ENCODE assay signal across 9 cellular contexts in genomic region chr11:65132238-65132987, GRCh38. TPM values are rescaled to one million over a fixed set of nuclear protein-coding genes. Genes with fewer than 3 reads are reported as not detected.
DNase-seq lines count a peak whose midpoint lies in the region; ATAC-seq and TF ChIP-seq lines count a peak whose summit lies in the region.
"Had no signal": no experiment of that assay in that cellular context is flagged by ENCODE, and none has a peak within 500 bp of the region (broad histone marks: within the 10 kb centered on the region; RNA-seq: fewer than 3 reads in every experiment).

No MANE protein-coding gene starts in this region.

- POLR2A ChIA-PET in WTC11 (lab: Charles Lee): interaction anchor here (1.8 kb wide), 1 partner anchor 11 kb away, joined by 7 read pairs; the partner anchor contains the start of genes FAU and MRPL49

- TF ChIP-seq CTCF in CD14-positive monocyte (IDR thresholded peaks at IDR 0.05) (no peak), WTC11 (IDR thresholded peaks at IDR 0.05) (no peak)

- H3K4me1 Mint-ChIP-seq in CD14-positive monocyte (peaks cover 29% of the 10 kb centered on the region), WTC11 (peaks cover 18% of the 10 kb centered on the region)

- H3K9me3 ChIP-seq in mucosa of stomach (ENCODE audit: control insufficient read depth, low read length): no peaks in the 10 kb centered on the region

- ATAC-seq in GM21381 (IDR thresholded peaks at IDR 0.05; ENCODE audit: unreplicated experiment): peak; percentile 40
- no peak for ATAC-seq in WTC11
- ATAC-seq: Panc1 had no signal

- peak overlapping the region; percentile 93 for H3K4me3 ChIP-seq in mucosa of stomach (ENCODE audit: low read length)

- peak overlapping the region; percentile 99 for H3K9ac ChIP-seq in mucosa of stomach (ENCODE audit: low read length)

- CTCF ChIA-PET in WTC11 (lab: Charles Lee): interaction anchor here (3.1 to 3.7 kb wide), 3 partner anchors 15 to 49 kb away, joined by 13 to 40 read pairs (median 35); partner anchors contain the start of genes CAPN1, TM7SF2 and ZNHIT2

- H3K4me1 ChIP-seq in mucosa of stomach (ENCODE audit: control insufficient read depth, insufficient read depth, low read length): peaks cover 31% of the 10 kb centered on the region

- peak overlapping the region in 1 of 2 donors; percentile 92 for H3K4me3 Mint-ChIP-seq in CD14-positive monocyte
- peak overlapping the region; percentile 98 for H3K4me3 Mint-ChIP-seq in WTC11

- H3K27me3 ChIP-seq in mucosa of stomach (ENCODE audit: control insufficient read depth, insufficient read depth, low read length): no peaks in the 10 kb centered on the region

- intact Hi-C loops in CD14-positive monocyte (cut with micrococcal nuclease): no loop called here

- H3K9me3 Mint-ChIP-seq in CD14-positive monocyte (no peaks in the 10 kb centered on the region), WTC11 (no peaks in the 10 kb centered on the region)

- DNase-seq in CD14-positive monocyte (ENCODE audit: low spot score) (peak; percentile 27), WTC11 (ENCODE audit: low spot score) (no peak), NCI-H82 treated with DMSO at 0.1 percent for 48 hours (lab: John Stamatoyannopoulos, UW; ENCODE audit: unreplicated experiment) (no peak), ureter (ENCODE audit: low spot score) (no peak), NCI-H2196 treated with DMSO at 0.1 percent for 48 hours (lab: John Stamatoyannopoulos, UW; ENCODE audit: unreplicated experiment) (no peak), GM19240 (ENCODE audit: insufficient read length, low spot score) (no peak)

- H3K27ac Mint-ChIP-seq in CD14-positive monocyte (peak overlapping the region in 6 of 7 donors; percentile 72 to 99 (median 99)), WTC11 (0 out of 2 replicates have a peak overlapping the region, but pooled peaks have one; percentile 60)

- H3K27me3 Mint-ChIP-seq in CD14-positive monocyte (ENCODE audit: low read depth in 3 of 3) (peaks cover 0 to 2% (median 2%) of the 10 kb centered on the region in 3 donors), WTC11 (ENCODE audit: low read depth) (no peaks in the 10 kb centered on the region)

- H3K36me3 ChIP-seq in mucosa of stomach (ENCODE audit: control insufficient read depth, insufficient read depth, low read length): peaks cover 39% of the 10 kb centered on the region

- H3K36me3 Mint-ChIP-seq in CD14-positive monocyte (peaks cover 40 to 65% of the 10 kb centered on the region in 2 donors), WTC11 (peaks cover 16% of the 10 kb centered on the region)

TF ChIP-seq in WTC11, 78 proteins besides CTCF, POLR2A, EP300 and RAD21 (continues in another document):
- TF ChIP-seq AR (CRISPR knock-in tag; IDR thresholded peaks at IDR 0.05): no peak
- no peak for TF ChIP-seq ZNF532 (CRISPR knock-in tag; IDR thresholded peaks at IDR 0.05; ENCODE audit: borderline replicate concordance)
- TF ChIP-seq SOX15 (CRISPR knock-in tag; IDR thresholded peaks at IDR 0.05): no peak
- no peak for TF ChIP-seq NR3C1 (CRISPR knock-in tag; conservative IDR thresholded peaks at IDR 0.05; ENCODE audit: low read depth)
- no peak for TF ChIP-seq STAT6 (CRISPR knock-in tag; conservative IDR thresholded peaks at IDR 0.05; ENCODE audit: low read depth)
- TF ChIP-seq PRRX2 (CRISPR knock-in tag; IDR thresholded peaks at IDR 0.05): no peak
- TF ChIP-seq HMGXB4 (CRISPR knock-in tag; IDR thresholded peaks at IDR 0.05): no peak
- TF ChIP-seq SMAD3 (CRISPR knock-in tag; IDR thresholded peaks at IDR 0.05; ENCODE audit: borderline replicate concordance): no peak

RNA-seq across cellular contexts. Expression of gene SYVN1, which starts 1.9 kb away (rescaled TPM):
- polyA plus RNA-seq in CD14-positive monocyte: 1 to 10 TPM; 3.5 to 6.4 TPM
- total RNA-seq in WTC11 (2021): 27.6 to 34.8 TPM (median 31.8 TPM) in 3 replicates
- 76.2 TPM for total RNA-seq in ureter

RNA-seq across cellular contexts. Expression of gene MRPL49, which starts 10.3 kb away (rescaled TPM):
- polyA plus RNA-seq in CD14-positive monocyte: 10 to 100 TPM; 32.7 to 33.9 TPM
- total RNA-seq in WTC11 (2021) (51.3 to 55.9 TPM (median 53.3 TPM) in 3 replicates), ureter (49.8 TPM)

RNA-seq across cellular contexts. Expression of gene FAU, which starts 10.5 kb away (rescaled TPM):
- 100 to 1,000 TPM; 668 to 799 TPM for polyA plus RNA-seq in CD14-positive monocyte
- 951 to 991 TPM (median 985 TPM) in 3 replicates for total RNA-seq in WTC11 (2021)
- total RNA-seq in ureter: 999 TPM

RNA-seq across cellular contexts. Expression of gene ZNHIT2, which starts 14.9 kb away (rescaled TPM):
- 1 to 10 TPM; 5.8 to 9.4 TPM for polyA plus RNA-seq in CD14-positive monocyte
- total RNA-seq in WTC11 (2021) (15.9 to 18.3 TPM (median 16.7 TPM) in 3 replicates), ureter (13.7 TPM)

RNA-seq across cellular contexts. Expression of gene TM7SF2, which starts 20.7 kb away (rescaled TPM):
- polyA plus RNA-seq in CD14-positive monocyte: 1 to 10 TPM; 1.8 TPM
- total RNA-seq in WTC11 (2021) (63.8 to 74.9 TPM (median 71.5 TPM) in 3 replicates), ureter (37.5 TPM)
